In the genomic region with DNA sequence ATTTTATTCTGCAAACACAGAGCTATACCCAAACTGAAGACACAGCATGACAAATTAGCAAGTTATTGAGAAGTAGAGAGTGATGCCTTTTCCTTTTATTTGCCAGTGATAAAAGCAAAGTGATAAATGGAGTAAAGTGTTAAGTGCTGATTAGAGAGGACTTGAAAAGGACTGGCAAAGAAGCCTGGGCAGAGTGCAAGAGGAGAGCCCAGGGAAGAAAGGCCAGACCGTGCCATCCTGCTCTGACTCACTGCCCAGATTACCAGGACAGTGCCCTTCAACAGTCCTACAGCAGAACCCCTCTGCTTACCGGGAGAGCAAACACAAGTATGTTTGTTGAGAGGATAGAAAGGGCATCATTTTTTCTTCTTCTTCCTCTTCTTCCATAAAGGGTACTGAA, we compare ENCODE assay signal across 15 cellular contexts.
A peak's percentile ranks its signal among the peaks of the same experiment; 100 is the strongest.
DNase-seq lines count a peak whose midpoint lies in the region; ATAC-seq and TF ChIP-seq lines count a peak whose summit lies in the region.
"Had no signal": no experiment of that assay in that cellular context is flagged by ENCODE, and none has a peak within 500 bp of the region (broad histone marks: within the 10 kb centered on the region; RNA-seq: fewer than 3 reads in every experiment).

No MANE protein-coding gene starts in this region.

- no peak for TF ChIP-seq CTCF in KMS-11 (conservative IDR thresholded peaks at IDR 0.05; ENCODE audit: low read depth, low read length)
- no peak for TF ChIP-seq CTCF in brain (conservative IDR thresholded peaks at IDR 0.05)

- peak; percentile 37 for DNase-seq in mesendoderm
- DNase-seq in stimulated activated naive B cell treated with anti-CD40 and anti-IgM and Interleukin-4, amounts not matched to agents 10 μg/mL and 1 μg/mL and 100 μg/mL, for 72 hours = no peak
- DNase-seq in amygdala (lab: John Stamatoyannopoulos, UW) = no peak
- no peak for DNase-seq in activated effector memory CD4-positive, alpha-beta T cell treated with Interleukin-2 at 50 U/mL for 16 hours
- DNase-seq in CD8-positive, alpha-beta memory T cell = no peak
- DNase-seq: activated CD4-positive, alpha-beta memory T cell treated with anti-CD3 and anti-CD28 coated beads for 36 hours; activated gamma-delta T cell; hippocampal formation; lower lobe of right lung; MG63; NCI-H2227 treated with DMSO at 0.1 percent for 48 hours; PC-3 had no signal

- H3K4me1 ChIP-seq in KMS-11 (ENCODE audit: low read depth, poor library complexity, severe bottlenecking) (peaks cover 94% of the 10 kb centered on the region), mesendoderm (ENCODE audit: control insufficient read depth, low read depth, low read length) (peaks cover 5% of the 10 kb centered on the region)
- no peaks in the 10 kb centered on the region for H3K4me1 ChIP-seq in CD8-positive, alpha-beta memory T cell (ENCODE audit: insufficient read depth, low read length)

- peaks cover 45% of the 10 kb centered on the region for H3K4me1 Mint-ChIP-seq in brain
- peaks cover 52 to 84% of the 10 kb centered on the region in 2 donors for H3K4me1 Mint-ChIP-seq in stimulated activated naive B cell treated with anti-CD40 and anti-IgM and Interleukin-4, amounts not matched to agents 10 μg/mL and 1 μg/mL and 100 μg/mL, for 72 hours
- peaks cover 6 to 19% (median 14%) of the 10 kb centered on the region in 3 donors for H3K4me1 Mint-ChIP-seq in CD8-positive, alpha-beta memory T cell

- H3K4me3 ChIP-seq in KMS-11 (IDR thresholded peaks at IDR 0.05; ENCODE audit: insufficient read depth, low read depth, low read length) = no peak overlapping the region
- H3K4me3 ChIP-seq in mesendoderm (ENCODE audit: low read length) = no peak overlapping the region
- no peak overlapping the region for H3K4me3 ChIP-seq in CD8-positive, alpha-beta memory T cell (ENCODE audit: low read length)
- H3K4me3 ChIP-seq: lower lobe of right lung, MG63 had no signal

- no peak overlapping the region for H3K18ac ChIP-seq in mesendoderm (ENCODE audit: low read length)

- no peak overlapping the region for H3K4ac ChIP-seq in mesendoderm (ENCODE audit: low read depth, low read length)

- CTCF ChIA-PET in CD8-positive, alpha-beta memory T cell (lab: Charles Lee) = no interaction called here

- H4K5ac ChIP-seq in mesendoderm (ENCODE audit: low read length) = no peak overlapping the region

- no peak overlapping the region for H4K8ac ChIP-seq in mesendoderm (ENCODE audit: low read depth, low read length)

- ATAC-seq in stimulated activated naive B cell treated with anti-CD40 and anti-IgM and Interleukin-4, amounts not matched to agents 10 μg/mL and 1 μg/mL and 100 μg/mL, for 72 hours (replicated peaks) = no peak
- ATAC-seq in GM18505 (IDR thresholded peaks at IDR 0.05; ENCODE audit: unreplicated experiment) = no peak
- ATAC-seq: lower lobe of right lung, PC-3 had no signal

- no peak for TF ChIP-seq POLR2A in GM18505 (IDR thresholded peaks at IDR 0.05; ENCODE audit: borderline replicate concordance, extremely low read depth, insufficient read depth, insufficient read length)

- H3K9me3 Mint-ChIP-seq in brain = no peaks in the 10 kb centered on the region
- H3K9me3 Mint-ChIP-seq in stimulated activated naive B cell treated with anti-CD40 and anti-IgM and Interleukin-4, amounts not matched to agents 10 μg/mL and 1 μg/mL and 100 μg/mL, for 72 hours = peaks cover 2 to 5% of the 10 kb centered on the region in 2 donors
- H3K9me3 Mint-ChIP-seq in CD8-positive, alpha-beta memory T cell = no peaks in the 10 kb centered on the region
- H3K9me3 Mint-ChIP-seq: activated CD4-positive, alpha-beta memory T cell treated with anti-CD3 and anti-CD28 coated beads for 36 hours had no signal

- H3K27me3 ChIP-seq in KMS-11 (ENCODE audit: insufficient read depth, low read depth) (no peaks in the 10 kb centered on the region), mesendoderm (ENCODE audit: insufficient read depth, low read length, poor library complexity) (no peaks in the 10 kb centered on the region)
- H3K27me3 ChIP-seq in CD8-positive, alpha-beta memory T cell (ENCODE audit: insufficient read depth, low read length, poor library complexity, severe bottlenecking) = no peaks in the 10 kb centered on the region
- H3K27me3 ChIP-seq: MG63 had no signal

- H3K79me1 ChIP-seq in mesendoderm (ENCODE audit: low read length) = no peaks in the 10 kb centered on the region

- H2BK5ac ChIP-seq in mesendoderm (ENCODE audit: low read length) = no peak overlapping the region

- H3K36me3 Mint-ChIP-seq in brain = peaks cover 7% of the 10 kb centered on the region
- peaks cover 35 to 74% of the 10 kb centered on the region in 2 donors for H3K36me3 Mint-ChIP-seq in stimulated activated naive B cell treated with anti-CD40 and anti-IgM and Interleukin-4, amounts not matched to agents 10 μg/mL and 1 μg/mL and 100 μg/mL, for 72 hours
- peaks cover 0 to 58% (median 33%) of the 10 kb centered on the region in 3 donors for H3K36me3 Mint-ChIP-seq in CD8-positive, alpha-beta memory T cell

- H3K9ac ChIP-seq in KMS-11 (no peak overlapping the region), mesendoderm (ENCODE audit: low read length) (no peak overlapping the region)

- H3K36me3 ChIP-seq in KMS-11 (ENCODE audit: insufficient read depth) = no peaks in the 10 kb centered on the region
- H3K36me3 ChIP-seq in mesendoderm (ENCODE audit: control insufficient read depth, insufficient read depth, low read length) = no peaks in the 10 kb centered on the region
- H3K36me3 ChIP-seq in CD8-positive, alpha-beta memory T cell (ENCODE audit: insufficient read depth, low read length) = no peaks in the 10 kb centered on the region
- H3K36me3 ChIP-seq: MG63 had no signal

- H3K9me3 ChIP-seq in CD8-positive, alpha-beta memory T cell (ENCODE audit: low read length) = no peaks in the 10 kb centered on the region
- H3K9me3 ChIP-seq: lower lobe of right lung, MG63 had no signal

- H3K4me2 ChIP-seq in KMS-11 = peak overlapping the region; percentile 66; the same call in 1 of the 2 replicates
- no peak overlapping the region for H3K4me2 ChIP-seq in mesendoderm (ENCODE audit: low read length)

- H3K27ac Mint-ChIP-seq in brain = peak overlapping the region in 4 of 5 experiments; percentile 6 to 74 (median 29)
- H3K27ac Mint-ChIP-seq in stimulated activated naive B cell treated with anti-CD40 and anti-IgM and Interleukin-4, amounts not matched to agents 10 μg/mL and 1 μg/mL and 100 μg/mL, for 72 hours = peak overlapping the region; percentile 89
- peak overlapping the region in 2 of 8 donors; percentile 11 to 43 for H3K27ac Mint-ChIP-seq in CD8-positive, alpha-beta memory T cell
- H3K27ac Mint-ChIP-seq: activated CD4-positive, alpha-beta memory T cell treated with anti-CD3 and anti-CD28 coated beads for 36 hours had no signal

- no CpG with 5 or more reads among the region's 2 CpGs for WGBS in mesendoderm (ENCODE audit: extremely low coverage, insufficient coverage, low lambda C conversion rate)

- no peak overlapping the region for H3K27ac ChIP-seq in KMS-11
- H3K27ac ChIP-seq in mesendoderm (ENCODE audit: low read depth, low read length) = no peak overlapping the region
- H3K27ac ChIP-seq in CD8-positive, alpha-beta memory T cell (ENCODE audit: low read depth, low read length) = no peak overlapping the region
- H3K27ac ChIP-seq: lower lobe of right lung had no signal

- no peak overlapping the region for H2AK5ac ChIP-seq in mesendoderm (ENCODE audit: low read length)

- no peaks in the 10 kb centered on the region for H3K27me3 Mint-ChIP-seq in brain
- H3K27me3 Mint-ChIP-seq in stimulated activated naive B cell treated with anti-CD40 and anti-IgM and Interleukin-4, amounts not matched to agents 10 μg/mL and 1 μg/mL and 100 μg/mL, for 72 hours = no peaks in the 10 kb centered on the region
- H3K27me3 Mint-ChIP-seq in CD8-positive, alpha-beta memory T cell = no peaks in the 10 kb centered on the region
- H3K27me3 Mint-ChIP-seq: activated CD4-positive, alpha-beta memory T cell treated with anti-CD3 and anti-CD28 coated beads for 36 hours had no signal

- H3K56ac ChIP-seq in mesendoderm (ENCODE audit: low read length) = no peak overlapping the region

- no peak overlapping the region for H2BK15ac ChIP-seq in mesendoderm (replicated peaks; ENCODE audit: low read depth)

- POLR2A ChIA-PET in CD8-positive, alpha-beta memory T cell (lab: Charles Lee) = no interaction called here

- no peak overlapping the region for H2AFZ ChIP-seq in KMS-11 (ENCODE audit: low read depth)

- H3K23ac ChIP-seq in mesendoderm (ENCODE audit: low read length) = no peak overlapping the region

- no peaks in the 10 kb centered on the region for H4K20me1 ChIP-seq in KMS-11 (ENCODE audit: insufficient read depth)

- H3K79me2 ChIP-seq in KMS-11 (ENCODE audit: insufficient read depth, low read depth) (0 out of 2 replicates have a peak, but pooled peaks cover 3% of the 10 kb centered on the region), mesendoderm (ENCODE audit: control insufficient read depth, insufficient read depth, low read length) (no peaks in the 10 kb centered on the region)

- H3K4me3 Mint-ChIP-seq in brain = no peak overlapping the region
- peak overlapping the region in 1 of 2 donors; percentile 29 for H3K4me3 Mint-ChIP-seq in stimulated activated naive B cell treated with anti-CD40 and anti-IgM and Interleukin-4, amounts not matched to agents 10 μg/mL and 1 μg/mL and 100 μg/mL, for 72 hours
- no peak overlapping the region for H3K4me3 Mint-ChIP-seq in CD8-positive, alpha-beta memory T cell
- H3K4me3 Mint-ChIP-seq: activated CD4-positive, alpha-beta memory T cell treated with anti-CD3 and anti-CD28 coated beads for 36 hours had no signal

- H2BK120ac ChIP-seq in mesendoderm (ENCODE audit: low read depth, low read length) = no peak overlapping the region
